ENCODE assay signal across 8 cellular contexts in the genomic region with DNA sequence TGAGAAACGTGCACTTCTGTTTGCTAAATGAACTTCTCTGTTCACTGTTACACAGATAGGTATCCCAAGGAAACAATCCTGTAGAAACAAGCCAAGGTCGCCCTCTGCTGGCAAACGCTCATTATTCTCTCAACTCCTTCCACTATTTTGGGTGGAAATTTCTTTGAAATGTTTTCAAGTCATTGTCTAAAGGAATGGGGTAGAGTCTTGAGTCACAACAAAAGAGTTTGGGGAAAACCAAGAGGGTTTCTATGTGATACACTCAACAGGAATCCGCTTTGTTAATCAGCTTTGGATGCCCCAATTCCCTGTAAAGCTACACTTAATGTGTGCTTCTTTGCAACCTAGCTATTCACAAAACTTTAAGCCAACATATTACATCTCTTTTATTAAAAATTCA. TPM values are rescaled to one million over a fixed set of nuclear protein-coding genes. Genes with fewer than 3 reads are reported as not detected.
DNase-seq lines count a peak whose midpoint lies in the region; ATAC-seq, FAIRE-seq and TF ChIP-seq lines count a peak whose summit lies in the region.

No MANE protein-coding gene starts in this region.

- no peaks in the 10 kb centered on the region for H3K9me3 Mint-ChIP-seq in activated T-helper 2 cell treated with anti-CD3 and anti-CD28 coated beads, Interferon-gamma antibody, Interleukin-2, Interleukin-4, amounts not matched to agents 10 μg/mL and 5 μg/mL and 100 μg/mL, durations not matched to agents 14 hours and 24 hours and 36 hours

- H2BK120ac ChIP-seq in trophoblast cell (ENCODE audit: insufficient read depth, low read length, poor library complexity), result no peak overlapping the region

- TF ChIP-seq POLR2A in uterus (IDR thresholded peaks at IDR 0.05), result no peak

- no peak overlapping the region for H2AK5ac ChIP-seq in trophoblast cell (ENCODE audit: low read length)

- H3K4me3 ChIP-seq in DOHH2 (ENCODE audit: low read length), result no peak overlapping the region
- H3K4me3 ChIP-seq in trophoblast cell (ENCODE audit: low read depth, low read length), result no peak overlapping the region
- no peak overlapping the region for H3K4me3 ChIP-seq in uterus

- POLR2A ChIA-PET in RWPE1 (lab: Yijun Ruan, JAX; ENCODE audit: low non-redundant PET), result no interaction called here

- H3K79me2 ChIP-seq in DOHH2 (ENCODE audit: control insufficient read depth, low read length), result peaks cover 5% of the 10 kb centered on the region
- H3K79me2 ChIP-seq in trophoblast cell (ENCODE audit: control insufficient read depth, insufficient read depth, low read length, poor library complexity), result peaks cover 4% of the 10 kb centered on the region

- no peak overlapping the region for H3K18ac ChIP-seq in trophoblast cell (ENCODE audit: low read length)

- no peak for ATAC-seq in GM18907 (IDR thresholded peaks at IDR 0.05; ENCODE audit: unreplicated experiment)

- no peak overlapping the region for H2BK5ac ChIP-seq in trophoblast cell (ENCODE audit: low read depth, low read length, poor library complexity)

- peaks cover 9% of the 10 kb centered on the region for H3K4me1 Mint-ChIP-seq in activated T-helper 2 cell treated with anti-CD3 and anti-CD28 coated beads, Interferon-gamma antibody, Interleukin-2, Interleukin-4, amounts not matched to agents 10 μg/mL and 5 μg/mL and 100 μg/mL, durations not matched to agents 14 hours and 24 hours and 36 hours (ENCODE audit: low read depth)

- H3K9me2 ChIP-seq in DOHH2 (replicated peaks; ENCODE audit: control insufficient read depth, low read length), result no peaks in the 10 kb centered on the region

- H4K8ac ChIP-seq in trophoblast cell (ENCODE audit: low read depth, low read length), result no peak overlapping the region

- H4K12ac ChIP-seq in trophoblast cell (ENCODE audit: low read depth, low read length), result no peak overlapping the region

- FAIRE-seq in frontal cortex (lab: Jason Lieb, UNC), result peak; percentile 87

- no peak overlapping the region for H3K27ac Mint-ChIP-seq in activated T-helper 2 cell treated with anti-CD3 and anti-CD28 coated beads, Interferon-gamma antibody, Interleukin-2, Interleukin-4, amounts not matched to agents 10 μg/mL and 5 μg/mL and 100 μg/mL, durations not matched to agents 14 hours and 24 hours and 36 hours

- H3K4ac ChIP-seq in trophoblast cell (ENCODE audit: low read depth, low read length), result no peak overlapping the region

- CTCF ChIA-PET in RWPE1 (lab: Yijun Ruan, JAX), result interaction anchor here (0.5 to 11.6 kb wide), 24 partner anchors 10 to 1832 kb away, joined by 3 to 108 read pairs (median 4); a partner anchor contains a TSS

- H3K27me3 ChIP-seq in DOHH2 (ENCODE audit: control insufficient read depth, low read length) (no peaks in the 10 kb centered on the region), trophoblast cell (ENCODE audit: insufficient read depth, low read length) (no peaks in the 10 kb centered on the region), uterus (no peaks in the 10 kb centered on the region)

- H3K4me3 Mint-ChIP-seq in activated T-helper 2 cell treated with anti-CD3 and anti-CD28 coated beads, Interferon-gamma antibody, Interleukin-2, Interleukin-4, amounts not matched to agents 10 μg/mL and 5 μg/mL and 100 μg/mL, durations not matched to agents 14 hours and 24 hours and 36 hours (ENCODE audit: low read depth), result no peak overlapping the region

- H3K4me1 ChIP-seq in DOHH2 (ENCODE audit: control insufficient read depth, low read length), result peaks cover 9% of the 10 kb centered on the region
- H3K4me1 ChIP-seq in trophoblast cell (ENCODE audit: control insufficient read depth in 1 of 2, insufficient read depth in 2 of 2, low read length in 2 of 2), result no peaks in the 10 kb centered on the region
- H3K4me1 ChIP-seq in uterus, result no peaks in the 10 kb centered on the region

- H3K27me3 Mint-ChIP-seq in activated T-helper 2 cell treated with anti-CD3 and anti-CD28 coated beads, Interferon-gamma antibody, Interleukin-2, Interleukin-4, amounts not matched to agents 10 μg/mL and 5 μg/mL and 100 μg/mL, durations not matched to agents 14 hours and 24 hours and 36 hours (ENCODE audit: low read depth), result peaks cover 23% of the 10 kb centered on the region

- H3K79me1 ChIP-seq in trophoblast cell (ENCODE audit: low read length), result peaks cover 4% of the 10 kb centered on the region

- H3F3A ChIP-seq in DOHH2 (ENCODE audit: control insufficient read depth, insufficient read depth), result peaks cover 4% of the 10 kb centered on the region

- no peak overlapping the region for H3K14ac ChIP-seq in trophoblast cell (ENCODE audit: low read length)

- WGBS in trophoblast cell (ENCODE audit: extremely low coverage, insufficient coverage, insufficient read length), result no CpG with 5 or more reads among the region's 4 CpGs

- DNase-seq in KBM-7, result peak; percentile 70
- peak; percentile 64 for DNase-seq in RWPE1 (ENCODE audit: low spot score)
- peak; percentile 50 for DNase-seq in activated T-helper 2 cell treated with anti-CD3 and anti-CD28 coated beads, Interferon-gamma antibody, Interleukin-2, Interleukin-4, amounts not matched to agents 10 μg/mL and 5 μg/mL and 100 μg/mL, durations not matched to agents 14 hours and 24 hours and 36 hours (ENCODE audit: low spot score)
- peak; percentile 46 to 54 for DNase-seq in frontal cortex (ENCODE audit: low spot score in 2 of 2)
- peak; percentile 89 to 97 for DNase-seq in trophoblast cell
- DNase-seq in uterus, result peak; percentile 64 to 77

- no peak overlapping the region for H2BK12ac ChIP-seq in trophoblast cell (ENCODE audit: low read length)

- H3K9me3 ChIP-seq in DOHH2 (ENCODE audit: control insufficient read depth, insufficient read depth, low read length), result no peaks in the 10 kb centered on the region
- H3K9me3 ChIP-seq in trophoblast cell (ENCODE audit: insufficient read depth, low read depth, low read length), result no peaks in the 10 kb centered on the region
- no peaks in the 10 kb centered on the region for H3K9me3 ChIP-seq in uterus

- H3K23ac ChIP-seq in trophoblast cell (ENCODE audit: low read length), result no peak overlapping the region

- no peaks in the 10 kb centered on the region for H3K36me3 Mint-ChIP-seq in activated T-helper 2 cell treated with anti-CD3 and anti-CD28 coated beads, Interferon-gamma antibody, Interleukin-2, Interleukin-4, amounts not matched to agents 10 μg/mL and 5 μg/mL and 100 μg/mL, durations not matched to agents 14 hours and 24 hours and 36 hours (ENCODE audit: low read depth)

- H3K9ac ChIP-seq in trophoblast cell (ENCODE audit: low read length), result no peak overlapping the region

- in situ Hi-C loops in KBM-7 (cut with MboI; ENCODE audit: low pct_unique_long_range_greater_than_20kb, low sequenced_read_pairs), result no loop called here

- no peak overlapping the region for H3K4me2 ChIP-seq in DOHH2 (ENCODE audit: low read length)
- H3K4me2 ChIP-seq in trophoblast cell (ENCODE audit: low read length), result no peak overlapping the region

- no peaks in the 10 kb centered on the region for H4K20me1 ChIP-seq in DOHH2 (ENCODE audit: control insufficient read depth, insufficient read depth, low read depth, low read length)

- intact Hi-C loops in activated T-helper 2 cell treated with anti-CD3 and anti-CD28 coated beads, Interferon-gamma antibody, Interleukin-2, Interleukin-4, amounts not matched to agents 10 μg/mL and 5 μg/mL and 100 μg/mL, durations not matched to agents 14 hours and 24 hours and 36 hours (cut with micrococcal nuclease), result loop anchor here (1.0 to 10.0 kb wide), 2 partner anchors 254 to 792 kb away; no protein-coding TSS in a partner anchor
- intact Hi-C loops in uterus (cut with DNase I; ENCODE audit: low total_unique reads), result no loop called here

- no peak overlapping the region for H2AFZ ChIP-seq in trophoblast cell (ENCODE audit: insufficient read depth, low read length, poor library complexity)

- H3K36me3 ChIP-seq in DOHH2 (ENCODE audit: control insufficient read depth, low read length), result no peaks in the 10 kb centered on the region; the same call in 1 of the 2 replicates
- no peaks in the 10 kb centered on the region for H3K36me3 ChIP-seq in trophoblast cell (ENCODE audit: control insufficient read depth in 1 of 2, insufficient read depth in 2 of 2, low read length in 2 of 2)
- H3K36me3 ChIP-seq in uterus, result no peaks in the 10 kb centered on the region

- TF ChIP-seq CTCF in DOHH2 (IDR thresholded peaks at IDR 0.05; ENCODE audit: low read depth, low read length, poor library complexity, severe bottlenecking) (peak; percentile 81), RWPE1 (conservative IDR thresholded peaks at IDR 0.05; ENCODE audit: low read depth) (peak; percentile 96), uterus (IDR thresholded peaks at IDR 0.05) (peak; percentile 72 to 83 (median 74))

- H3K27ac ChIP-seq in DOHH2 (ENCODE audit: low read depth, low read length) (no peak overlapping the region), RWPE1 (no peak overlapping the region), trophoblast cell (ENCODE audit: low read depth, low read length) (no peak overlapping the region), uterus (no peak overlapping the region)

- no peak overlapping the region for H4K91ac ChIP-seq in trophoblast cell (ENCODE audit: low read depth, low read length)

RNA-seq across cellular contexts. Expression of a gene that starts 4.6 kb away (rescaled TPM):
- total RNA-seq in activated T-helper 2 cell treated with anti-CD3 and anti-CD28 coated beads, Interferon-gamma antibody, Interleukin-2, Interleukin-4, amounts not matched to agents 10 μg/mL and 5 μg/mL and 100 μg/mL, durations not matched to agents 14 hours and 24 hours and 36 hours, result 46.8 and 48.1 TPM in 2 replicates
- 31.8 TPM for total RNA-seq in frontal cortex
- 18.8 and 19.7 TPM in 2 replicates for polyA plus RNA-seq in trophoblast cell (2013)
- total RNA-seq in uterus, result 10 to 100 TPM; 23.4 to 72.0 (median 36.0) TPM

RNA-seq across cellular contexts. Expression of a gene that starts 16.9 kb away (rescaled TPM):
- not detected in 2 replicates for total RNA-seq in activated T-helper 2 cell treated with anti-CD3 and anti-CD28 coated beads, Interferon-gamma antibody, Interleukin-2, Interleukin-4, amounts not matched to agents 10 μg/mL and 5 μg/mL and 100 μg/mL, durations not matched to agents 14 hours and 24 hours and 36 hours
- total RNA-seq in frontal cortex, result not detected
- polyA plus RNA-seq in trophoblast cell (2013), result not detected in 2 replicates
- total RNA-seq in uterus, result not detected

RNA-seq across cellular contexts. Expression of a gene that starts 44.7 kb away (rescaled TPM):
- total RNA-seq in activated T-helper 2 cell treated with anti-CD3 and anti-CD28 coated beads, Interferon-gamma antibody, Interleukin-2, Interleukin-4, amounts not matched to agents 10 μg/mL and 5 μg/mL and 100 μg/mL, durations not matched to agents 14 hours and 24 hours and 36 hours, result 88.9 and 89.5 TPM in 2 replicates
- total RNA-seq in frontal cortex (10.6 TPM), uterus (10 to 100 TPM in 2 of 4 donors, 1 to 10 TPM in 2; 1.2 to 48.6 (median 8.8) TPM)
- 161 TPM in 2 replicates for polyA plus RNA-seq in trophoblast cell (2013)
